Comparison of ENCODE assay signal across 11 cellular contexts in genomic region chr2:73928995-73929394, GRCh38. TPM values are rescaled to one million over a fixed set of nuclear protein-coding genes. Genes with fewer than 3 reads are reported as not detected.
DNase-seq lines count a peak whose midpoint lies in the region; ATAC-seq, FAIRE-seq and TF ChIP-seq lines count a peak whose summit lies in the region.
"Had no signal": no experiment of that assay in that cellular context is flagged by ENCODE, and none has a peak within 500 bp of the region (broad histone marks: within the 10 kb centered on the region; RNA-seq: fewer than 3 reads in every experiment).

No MANE protein-coding gene starts in this region.

- H3K36me3 Mint-ChIP-seq in T-helper 17 cell (ENCODE audit: low read depth) (peaks cover 14% of the 10 kb centered on the region), immature natural killer cell (peaks cover 0 to 17% (median 3%) of the 10 kb centered on the region in 3 donors)

- POLR2A ChIA-PET in HepG2 (lab: Yijun Ruan, JAX) = no interaction called here

- CTCF ChIA-PET in HepG2 (lab: Yijun Ruan, JAX; ENCODE audit: low intra/inter-chr PET ratio, low total read pairs) = no interaction called here

- BruUV-seq in HepG2 (replicated peaks; lab: Mats Ljungman, UMichigan) = no TSS peak

- no peak overlapping the region for H3K9ac ChIP-seq in HepG2 (ENCODE audit: insufficient read depth, low read depth, low read length)

- H3K36me3 ChIP-seq in HepG2 (replicated peaks in 1 of 2; ENCODE audit: control insufficient read depth in 1 of 2, insufficient read depth in 2 of 2, low read length in 2 of 2) = peaks cover 8 to 22% of the 10 kb centered on the region in 2 experiments
- peaks cover 0 to 10% (median 0%) of the 10 kb centered on the region in 4 donors for H3K36me3 ChIP-seq in right lobe of liver
- no peaks in the 10 kb centered on the region for H3K36me3 ChIP-seq in transverse colon

- intact Hi-C loops in HepG2 (cut with micrococcal nuclease; ENCODE audit: unreplicated experiment) = loop anchor here (5.0 to 10.0 kb wide), 2 partner anchors 53 to 196 kb away; partner anchors contain the start of gene TET3
- intact Hi-C loops in right lobe of liver (cut with DNase I) = no loop called here
- intact Hi-C loops in transverse colon (cut with DNase I; ENCODE audit: low total_unique reads) = loop anchor here (10.0 kb wide), 1 partner anchor 56 kb away; the partner anchor contains the start of gene TET3

- DNase-seq in HepG2 (ENCODE audit: low spot score) (no peak), right lobe of liver (no peak), T-helper 17 cell (no peak), immature natural killer cell (no peak), transverse colon (peak; percentile 52), ureter (ENCODE audit: low spot score) (no peak)
- DNase-seq: C1 segment of cervical spinal cord, NCI-H1694 treated with DMSO at 0.1 percent for 48 hours had no signal

- H3K4me3 Mint-ChIP-seq in T-helper 17 cell (peak overlapping the region; percentile 68), immature natural killer cell (peak overlapping the region in 3 of 5 donors; percentile 2 to 46 (median 6))

- H3K27me3 Mint-ChIP-seq in T-helper 17 cell = no peaks in the 10 kb centered on the region
- peaks cover 3 to 8% (median 4%) of the 10 kb centered on the region in 3 donors for H3K27me3 Mint-ChIP-seq in immature natural killer cell (ENCODE audit: low read depth in 3 of 3)

- WGBS in HepG2 (ENCODE audit: low lambda C conversion rate) = 94% methylated on average over 2 of the region's 2 CpGs
- WGBS in right lobe of liver (ENCODE audit: insufficient coverage, low coverage, low lambda C conversion rate, missing lambda C conversion rate) = 75% methylated on average over 2 of the region's 2 CpGs
- 57 to 64% methylated on average over 1 to 2 of the region's 2 CpGs for WGBS in transverse colon (ENCODE audit: low coverage in 1 of 2), 2 donors

- H3K4me3 ChIP-seq in HepG2 (replicated peaks in 1 of 3; ENCODE audit: insufficient read depth in 1 of 3, low read depth in 2 of 3, low read length in 3 of 3) = no peak overlapping the region
- no peak overlapping the region for H3K4me3 ChIP-seq in right lobe of liver
- peak overlapping the region in 1 of 4 donors; percentile 66 for H3K4me3 ChIP-seq in transverse colon

- TF ChIP-seq EP300 in HepG2 (IDR thresholded peaks at IDR 0.05; ENCODE audit: low read depth in 2 of 2, low read length in 2 of 2) = no peak
- TF ChIP-seq EP300 in HepG2 (CRISPR knock-in tag; IDR thresholded peaks at IDR 0.05; ENCODE audit: borderline replicate concordance) = no peak
- no peak for TF ChIP-seq EP300 in transverse colon (IDR thresholded peaks at IDR 0.05; ENCODE audit: low read depth)

- TF ChIP-seq RAD21 in HepG2 (CRISPR knock-in tag; IDR thresholded peaks at IDR 0.05) = no peak

- in situ Hi-C loops in HepG2 (cut with HindIII; ENCODE audit: extremely low pct_ligation_motif_present, low pct_unique_long_range_greater_than_20kb) = no loop called here
- in situ Hi-C loops in transverse colon (cut with MboI; ENCODE audit: low pct_ligation_motif_present in 1 of 4, low pct_unique_long_range_greater_than_20kb in 1 of 4, low sequenced_read_pairs in 3 of 4) = no loop called here

- H3K9me3 ChIP-seq in HepG2 (ENCODE audit: low read length) = no peaks in the 10 kb centered on the region
- H3K9me3 ChIP-seq in right lobe of liver = no peaks in the 10 kb centered on the region
- no peaks in the 10 kb centered on the region for H3K9me3 ChIP-seq in T-helper 17 cell (ENCODE audit: control insufficient read depth, low read length, poor library complexity, severe bottlenecking)
- no peaks in the 10 kb centered on the region for H3K9me3 ChIP-seq in transverse colon

- H3K27me3 ChIP-seq in HepG2 (ENCODE audit: control insufficient read depth in 1 of 2, insufficient read depth in 2 of 2, low read length in 2 of 2) (no peaks in the 10 kb centered on the region; a peak in 1 of 5 replicates), right lobe of liver (no peaks in the 10 kb centered on the region), transverse colon (no peaks in the 10 kb centered on the region)

- no peak for FAIRE-seq in HepG2 (lab: Jason Lieb, UNC)

- H3K4me1 ChIP-seq in HepG2 (ENCODE audit: insufficient read depth, low read length) (peaks cover 51% of the 10 kb centered on the region), right lobe of liver (peaks cover 0 to 16% (median 10%) of the 10 kb centered on the region in 4 donors), transverse colon (peaks cover 18 to 50% (median 38%) of the 10 kb centered on the region in 4 donors)

- peaks cover 6% of the 10 kb centered on the region; the same call in 1 of the 2 replicates for H4K20me1 ChIP-seq in HepG2 (ENCODE audit: insufficient read depth, low read length)

- peak overlapping the region; percentile 86 for H3K4me2 ChIP-seq in HepG2 (ENCODE audit: low read depth, low read length)

- ATAC-seq in HepG2 (no peak), right lobe of liver (no peak), T-helper 17 cell (no peak), GM19467 (IDR thresholded peaks at IDR 0.05; ENCODE audit: unreplicated experiment) (no peak), HG03280 (IDR thresholded peaks at IDR 0.05; ENCODE audit: unreplicated experiment) (no peak)
- ATAC-seq: esophagus mucosa had no signal

- H3K9me3 Mint-ChIP-seq in immature natural killer cell = no peaks in the 10 kb centered on the region

- no peak overlapping the region for H2AFZ ChIP-seq in HepG2 (ENCODE audit: low read length)

- peak overlapping the region; percentile 97 for H3K27ac Mint-ChIP-seq in T-helper 17 cell
- peak overlapping the region; percentile 87 to 99 (median 95) for H3K27ac Mint-ChIP-seq in immature natural killer cell

- peaks cover 53% of the 10 kb centered on the region for H3K4me1 Mint-ChIP-seq in T-helper 17 cell
- H3K4me1 Mint-ChIP-seq in immature natural killer cell = peaks cover 69 to 78% of the 10 kb centered on the region in 2 donors

- TF ChIP-seq CTCF in HepG2 (CRISPR knock-in tag; IDR thresholded peaks at IDR 0.05) = no peak
- no peak for TF ChIP-seq CTCF in right lobe of liver (IDR thresholded peaks at IDR 0.05)
- no peak for TF ChIP-seq CTCF in transverse colon (IDR thresholded peaks at IDR 0.05)

- H3K79me2 ChIP-seq in HepG2 (ENCODE audit: insufficient read depth, low read length) = peaks cover 64% of the 10 kb centered on the region

- H3K27ac ChIP-seq in HepG2 (ENCODE audit: extremely low read length, insufficient read depth, low read length) = no peak overlapping the region
- no peak overlapping the region for H3K27ac ChIP-seq in right lobe of liver
- peak overlapping the region; percentile 94 to 99 (median 96) for H3K27ac ChIP-seq in transverse colon

- TF ChIP-seq POLR2A in HepG2 (IDR thresholded peaks at IDR 0.05; ENCODE audit: insufficient read depth in 1 of 2, low read depth in 2 of 2, low read length in 2 of 2) (no peak), right lobe of liver (IDR thresholded peaks at IDR 0.05) (no peak), transverse colon (IDR thresholded peaks at IDR 0.05) (no peak)

RNA-seq across cellular contexts. Expression of gene DGUOK, which starts 2.3 kb away (rescaled TPM):
- total RNA-seq in HepG2 (2016; rRNA removed; fragmentation: Illumina TruSeq; extraction: Trizol) (105 and 130 TPM in 2 replicates), right lobe of liver (10 to 100 TPM; 16.6 to 33.1 (median 22.6) TPM), T-helper 17 cell (10 to 100 TPM; 34.2 to 39.7 TPM), transverse colon (10 to 100 TPM; 27.3 to 49.7 (median 40.3) TPM), ureter (63.3 TPM)
- total RNA-seq in HepG2 (2016; cell fraction: cytosol; rRNA removed; fragmentation: Illumina TruSeq; extraction: Trizol; ENCODE audit: low read depth) = 22.6 and 22.7 TPM in 2 replicates
- 106 and 144 TPM in 2 replicates for total RNA-seq in HepG2 (2016; cell fraction: insoluble cytoplasmic fraction; rRNA removed; fragmentation: Illumina TruSeq; extraction: Trizol)
- total RNA-seq in HepG2 (2016; cell fraction: membrane; rRNA removed; fragmentation: Illumina TruSeq; extraction: Trizol) = 48.1 and 55.5 TPM in 2 replicates
- 47.4 and 51.2 TPM in 2 replicates for total RNA-seq in HepG2 (2016; cell fraction: nucleus; rRNA removed; fragmentation: Illumina TruSeq; extraction: Trizol)
- polyA plus RNA-seq in HepG2 (2011; rRNA removed) (124 and 137 TPM in 2 replicates), immature natural killer cell (100 to 1,000 TPM; 207 to 245 (median 223) TPM)
- polyA plus RNA-seq in HepG2 (2011; cell fraction: cytosol; rRNA removed) = 118 and 121 TPM in 2 replicates
- polyA plus RNA-seq in HepG2 (2011; cell fraction: nucleus; rRNA removed) = 36.3 and 40.1 TPM in 2 replicates
- polyA plus RNA-seq in HepG2 (2012) = 107 and 124 TPM in 2 replicates
- 26.7 and 29.0 TPM in 2 replicates for polyA plus RNA-seq in HepG2 (2016; cell fraction: cytosol; fragmentation: Illumina TruSeq; extraction: Trizol; ENCODE audit: low read depth)
- 184 and 199 TPM in 2 replicates for polyA plus RNA-seq in HepG2 (2016; cell fraction: insoluble cytoplasmic fraction; fragmentation: Illumina TruSeq; extraction: Trizol; ENCODE audit: low read depth)
- polyA plus RNA-seq in HepG2 (2016; cell fraction: membrane; fragmentation: Illumina TruSeq; extraction: Trizol; ENCODE audit: low read depth) = 57.6 and 62.2 TPM in 2 replicates
- 105 and 115 TPM in 2 replicates for polyA plus RNA-seq in HepG2 (2016; cell fraction: nucleus; fragmentation: Illumina TruSeq; extraction: Trizol; ENCODE audit: insufficient read depth, low read depth)
- 25.9 and 35.0 TPM in 2 replicates for polyA minus RNA-seq in HepG2 (2011; rRNA and poly(A)+ RNA removed; ENCODE audit: low replicate concordance)
- polyA minus RNA-seq in HepG2 (2011; cell fraction: cytosol; rRNA and poly(A)+ RNA removed) = 23.1 and 30.6 TPM in 2 replicates
- 23.6 and 37.7 TPM in 2 replicates for polyA minus RNA-seq in HepG2 (2011; cell fraction: nucleus; rRNA and poly(A)+ RNA removed)

RNA-seq across cellular contexts. Expression of gene ACTG2, which starts 36.2 kb away (rescaled TPM):
- total RNA-seq in HepG2 (2016; rRNA removed; fragmentation: Illumina TruSeq; extraction: Trizol) = 0.13 and 0.14 TPM in 2 replicates
- total RNA-seq in HepG2 (2016; cell fraction: cytosol; rRNA removed; fragmentation: Illumina TruSeq; extraction: Trizol; ENCODE audit: low read depth) = not detected in 2 replicates
- 0.06 and 0.43 TPM in 2 replicates for total RNA-seq in HepG2 (2016; cell fraction: insoluble cytoplasmic fraction; rRNA removed; fragmentation: Illumina TruSeq; extraction: Trizol)
- 0.15 TPM in 1 of 2 replicates, not detected in the other for total RNA-seq in HepG2 (2016; cell fraction: membrane; rRNA removed; fragmentation: Illumina TruSeq; extraction: Trizol)
- 0.28 TPM in 1 of 2 replicates, not detected in the other for total RNA-seq in HepG2 (2016; cell fraction: nucleus; rRNA removed; fragmentation: Illumina TruSeq; extraction: Trizol)
- polyA plus RNA-seq in HepG2 (2011; rRNA removed) = not detected in 2 replicates
- 0.04 and 0.05 TPM in 2 replicates for polyA plus RNA-seq in HepG2 (2011; cell fraction: cytosol; rRNA removed)
- not detected in 2 replicates for polyA plus RNA-seq in HepG2 (2011; cell fraction: nucleus; rRNA removed)
- polyA plus RNA-seq in HepG2 (2012) = 0.12 TPM in 1 of 2 replicates, not detected in the other
- polyA plus RNA-seq in HepG2 (2016; cell fraction: cytosol; fragmentation: Illumina TruSeq; extraction: Trizol; ENCODE audit: low read depth) = 0.11 and 0.15 TPM in 2 replicates
- polyA plus RNA-seq in HepG2 (2016; cell fraction: insoluble cytoplasmic fraction; fragmentation: Illumina TruSeq; extraction: Trizol; ENCODE audit: low read depth) = 0.32 and 0.35 TPM in 2 replicates
- not detected in 2 replicates for polyA plus RNA-seq in HepG2 (2016; cell fraction: membrane; fragmentation: Illumina TruSeq; extraction: Trizol; ENCODE audit: low read depth)
- 0.45 and 0.98 TPM in 2 replicates for polyA plus RNA-seq in HepG2 (2016; cell fraction: nucleus; fragmentation: Illumina TruSeq; extraction: Trizol; ENCODE audit: insufficient read depth, low read depth)
- polyA minus RNA-seq in HepG2 (2011; rRNA and poly(A)+ RNA removed; ENCODE audit: low replicate concordance) = 0.28 TPM in 1 of 2 replicates, not detected in the other
- polyA minus RNA-seq in HepG2 (2011; cell fraction: cytosol; rRNA and poly(A)+ RNA removed) = not detected in 2 replicates
- not detected in 2 replicates for polyA minus RNA-seq in HepG2 (2011; cell fraction: nucleus; rRNA and poly(A)+ RNA removed)
- 10 to 100 TPM in 1 of 6 experiments, 1 to 10 TPM in 4, under 1 TPM in 1; 0.39 to 12.8 (median 1.1) TPM for total RNA-seq in right lobe of liver
- not detected for total RNA-seq in T-helper 17 cell
- not detected for polyA plus RNA-seq in immature natural killer cell
- total RNA-seq in transverse colon = 1,000 to 10,000 TPM in 1 of 4 donors, 100 to 1,000 TPM in 3; 394 to 3,499 (median 729) TPM
- total RNA-seq in ureter = 918 TPM

RNA-seq across cellular contexts. Expression of gene TET3, which starts 55.7 kb away (rescaled TPM):
- total RNA-seq in HepG2 (2016; rRNA removed; fragmentation: Illumina TruSeq; extraction: Trizol) (6.8 TPM in 2 replicates), right lobe of liver (1 to 10 TPM; 3.7 to 6.8 (median 5.1) TPM), T-helper 17 cell (10 to 100 TPM; 20.3 to 22.5 TPM), transverse colon (10 to 100 TPM; 20.2 to 26.9 (median 22.5) TPM), ureter (28.7 TPM)
- total RNA-seq in HepG2 (2016; cell fraction: cytosol; rRNA removed; fragmentation: Illumina TruSeq; extraction: Trizol; ENCODE audit: low read depth) = 0.71 and 1.2 TPM in 2 replicates
- total RNA-seq in HepG2 (2016; cell fraction: insoluble cytoplasmic fraction; rRNA removed; fragmentation: Illumina TruSeq; extraction: Trizol) = 6.1 and 7.2 TPM in 2 replicates
- 2.4 and 2.7 TPM in 2 replicates for total RNA-seq in HepG2 (2016; cell fraction: membrane; rRNA removed; fragmentation: Illumina TruSeq; extraction: Trizol)
- total RNA-seq in HepG2 (2016; cell fraction: nucleus; rRNA removed; fragmentation: Illumina TruSeq; extraction: Trizol) = 12.1 and 16.6 TPM in 2 replicates
- polyA plus RNA-seq in HepG2 (2011; rRNA removed) (4.3 and 4.7 TPM in 2 replicates), immature natural killer cell (1 to 10 TPM in 1 of 3 donors, under 1 TPM in 1, not detected in 1; 0.16 to 1.2 TPM)
- polyA plus RNA-seq in HepG2 (2011; cell fraction: cytosol; rRNA removed) = 1.7 and 2.0 TPM in 2 replicates
- 19.7 and 21.9 TPM in 2 replicates for polyA plus RNA-seq in HepG2 (2011; cell fraction: nucleus; rRNA removed)
- 6.0 and 7.3 TPM in 2 replicates for polyA plus RNA-seq in HepG2 (2012)
- polyA plus RNA-seq in HepG2 (2016; cell fraction: cytosol; fragmentation: Illumina TruSeq; extraction: Trizol; ENCODE audit: low read depth) = 0.26 and 0.32 TPM in 2 replicates
- polyA plus RNA-seq in HepG2 (2016; cell fraction: insoluble cytoplasmic fraction; fragmentation: Illumina TruSeq; extraction: Trizol; ENCODE audit: low read depth) = 4.5 and 5.7 TPM in 2 replicates
- polyA plus RNA-seq in HepG2 (2016; cell fraction: membrane; fragmentation: Illumina TruSeq; extraction: Trizol; ENCODE audit: low read depth) = 0.63 and 0.87 TPM in 2 replicates
- polyA plus RNA-seq in HepG2 (2016; cell fraction: nucleus; fragmentation: Illumina TruSeq; extraction: Trizol; ENCODE audit: insufficient read depth, low read depth) = 24.0 and 27.9 TPM in 2 replicates
- 7.6 and 10.7 TPM in 2 replicates for polyA minus RNA-seq in HepG2 (2011; rRNA and poly(A)+ RNA removed; ENCODE audit: low replicate concordance)
- polyA minus RNA-seq in HepG2 (2011; cell fraction: cytosol; rRNA and poly(A)+ RNA removed) = 3.4 and 4.2 TPM in 2 replicates
- polyA minus RNA-seq in HepG2 (2011; cell fraction: nucleus; rRNA and poly(A)+ RNA removed) = 14.0 and 14.5 TPM in 2 replicates

Comparison
In these comparisons a context has a peak if more than half of its experiments do, and no peak if none do; other contexts are left out.
1. intact Hi-C loops: an anchor here in HepG2 (5.0 to 10.0 kb wide) and transverse colon (10.0 kb wide); none called in right lobe of liver.
2. H3K27ac ChIP-seq: peak in transverse colon (4 of 4); none in HepG2 (single experiment) and right lobe of liver (0 of 3).
3. RNA of gene ACTG2, which starts 36.2 kb away (total RNA-seq): 918 TPM in ureter (single experiment) and 394 to 3,499 TPM in transverse colon; 0.39 to 12.8 TPM in right lobe of liver, 0.06 to 0.43 TPM in HepG2 and not detected in T-helper 17 cell; every median in the first group is over 10 times any median in the second.